Comparison of ENCODE assay signal across 17 cellular contexts in genomic region chr2:155099784-155100183, GRCh38.
DNase-seq lines count a peak whose midpoint lies in the region; FAIRE-seq and TF ChIP-seq lines count a peak whose summit lies in the region.
"Had no signal": no experiment of that assay in that cellular context is flagged by ENCODE, and none has a peak within 500 bp of the region (broad histone marks: within the 10 kb centered on the region; RNA-seq: fewer than 3 reads in every experiment).

No MANE protein-coding gene starts in this region.

- FAIRE-seq in H1 (lab: Jason Lieb, UNC): no peak
- FAIRE-seq: islet of Langerhans had no signal

- H3K4ac ChIP-seq in H1 (replicated peaks; ENCODE audit: insufficient read length, low read depth, low read length) (peak overlapping the region; percentile 94), mesendoderm (ENCODE audit: low read depth, low read length) (peak overlapping the region; percentile 59)

- no peak for TF ChIP-seq EP300 in H1 (IDR thresholded peaks at IDR 0.05; ENCODE audit: borderline replicate concordance in 1 of 2, low read depth in 2 of 2, low read length in 2 of 2)

- H4K8ac ChIP-seq in H1 (ENCODE audit: extremely low read depth, insufficient read depth, low read length): no peak overlapping the region; the same call in 1 of the 2 replicates
- no peak overlapping the region for H4K8ac ChIP-seq in mesendoderm (ENCODE audit: low read depth, low read length)

- H3K4me3 ChIP-seq in NT2/D1 (ENCODE audit: insufficient read length, low read depth): no peak overlapping the region
- H3K4me3 ChIP-seq in H1 (ENCODE audit: extremely low read depth in 1 of 4, insufficient read depth in 2 of 4, low read depth in 3 of 4, low read length in 4 of 4): no peak overlapping the region
- no peak overlapping the region for H3K4me3 ChIP-seq in mesendoderm (ENCODE audit: low read length)
- H3K4me3 ChIP-seq: gastrocnemius medialis had no signal

- H2AFZ ChIP-seq in H1 (ENCODE audit: low read length): peak overlapping the region; percentile 27; the same call in 1 of the 2 replicates

- no peaks in the 10 kb centered on the region for H3K23me2 ChIP-seq in H1 (ENCODE audit: low read depth, low read length)

- H2BK20ac ChIP-seq in H1 (ENCODE audit: low read length): 0 out of 2 replicates have a peak overlapping the region, but pooled peaks have one; percentile 18

- H3K9ac ChIP-seq in NT2/D1 (ENCODE audit: insufficient read length, low read depth): no peak overlapping the region
- no peak overlapping the region for H3K9ac ChIP-seq in H1 (replicated peaks in 1 of 4; ENCODE audit: extremely low read depth in 1 of 4, low read depth in 3 of 4, low read length in 3 of 4)
- no peak overlapping the region for H3K9ac ChIP-seq in mesendoderm (ENCODE audit: low read length)

- H2BK12ac ChIP-seq in H1 (ENCODE audit: low read depth, low read length): peak overlapping the region; percentile 75; the same call in 1 of the 2 replicates

- no peak overlapping the region for H4K91ac ChIP-seq in H1 (replicated peaks; ENCODE audit: insufficient read length, low read length)

- H3K9me3 ChIP-seq in NT2/D1 (ENCODE audit: insufficient read depth, low read length): peaks cover 36% of the 10 kb centered on the region
- peaks cover 7 to 13% of the 10 kb centered on the region in 2 experiments; a peak in 3 of 4 replicates for H3K9me3 ChIP-seq in H1 (ENCODE audit: insufficient read depth in 2 of 2, low read depth in 1 of 2, low read length in 1 of 2)
- H3K9me3 ChIP-seq: gastrocnemius medialis had no signal

- H3K18ac ChIP-seq in H1 (ENCODE audit: extremely low read depth, low read length) (no peak overlapping the region), mesendoderm (ENCODE audit: low read length) (peak overlapping the region; percentile 16)

- TF ChIP-seq POLR2A in H1 (IDR thresholded peaks at IDR 0.05; ENCODE audit: control extremely low read depth in 1 of 2, low read depth in 2 of 2, low read length in 2 of 2): no peak

- H2BK15ac ChIP-seq in H1 (ENCODE audit: low read length) (no peak overlapping the region), mesendoderm (replicated peaks; ENCODE audit: low read depth) (no peak overlapping the region)

- H2BK5ac ChIP-seq in H1 (ENCODE audit: low read depth, low read length) (no peak overlapping the region), mesendoderm (ENCODE audit: low read length) (no peak overlapping the region)

- TF ChIP-seq RAD21 in H1 (IDR thresholded peaks at IDR 0.05 in 1 of 2, conservative IDR thresholded peaks at IDR 0.05 in 1 of 2; ENCODE audit: low read depth in 2 of 2, low read length in 2 of 2): no peak

- H4K5ac ChIP-seq in H1 (ENCODE audit: insufficient read length, low read depth, low read length) (no peak overlapping the region), mesendoderm (ENCODE audit: low read length) (no peak overlapping the region)

- H2BK120ac ChIP-seq in H1 (replicated peaks; ENCODE audit: low read depth, low read length): no peak overlapping the region
- H2BK120ac ChIP-seq in mesendoderm (ENCODE audit: low read depth, low read length): no peak overlapping the region

- H3K23ac ChIP-seq in H1 (ENCODE audit: insufficient read length): no peak overlapping the region
- H3K23ac ChIP-seq in mesendoderm (ENCODE audit: low read length): no peak overlapping the region

- H2AK5ac ChIP-seq in H1 (ENCODE audit: low read depth, low read length) (no peak overlapping the region), mesendoderm (ENCODE audit: low read length) (no peak overlapping the region)

- H3K4me2 ChIP-seq in H1 (ENCODE audit: insufficient read depth in 1 of 2, low read depth in 2 of 2, low read length in 2 of 2) (no peak overlapping the region), mesendoderm (ENCODE audit: low read length) (no peak overlapping the region)

- H3K79me2 ChIP-seq in H1 (ENCODE audit: control insufficient read depth in 1 of 2, insufficient read depth in 2 of 2, low read length in 2 of 2) (no peaks in the 10 kb centered on the region), mesendoderm (ENCODE audit: control insufficient read depth, insufficient read depth, low read length) (no peaks in the 10 kb centered on the region)

- H3K79me1 ChIP-seq in H1 (ENCODE audit: low read depth, low read length): no peaks in the 10 kb centered on the region
- H3K79me1 ChIP-seq in mesendoderm (ENCODE audit: low read length): no peaks in the 10 kb centered on the region

- TF ChIP-seq CTCF in H1 (IDR thresholded peaks at IDR 0.05; ENCODE audit: control extremely low read depth in 1 of 3, insufficient read depth in 1 of 3, low read depth in 1 of 3, low read length in 3 of 3) (no peak), RWPE1 (conservative IDR thresholded peaks at IDR 0.05; ENCODE audit: low read depth) (no peak)

- H3K4me1 ChIP-seq in NT2/D1 (ENCODE audit: insufficient read depth, insufficient read length): no peaks in the 10 kb centered on the region
- peaks cover 0 to 4% (median 2%) of the 10 kb centered on the region in 4 experiments; a peak in 3 of 7 replicates for H3K4me1 ChIP-seq in H1 (replicated peaks in 1 of 4; ENCODE audit: control insufficient read depth in 3 of 4, insufficient read depth in 4 of 4, low read length in 3 of 4)
- no peaks in the 10 kb centered on the region for H3K4me1 ChIP-seq in mesendoderm (ENCODE audit: control insufficient read depth, low read depth, low read length)
- H3K4me1 ChIP-seq: gastrocnemius medialis had no signal

- H3K27me3 ChIP-seq in NT2/D1 (ENCODE audit: insufficient read depth, insufficient read length) (no peaks in the 10 kb centered on the region), H1 (replicated peaks in 1 of 4; ENCODE audit: control insufficient read depth in 3 of 4, extremely low read depth in 1 of 4, insufficient read depth in 3 of 4, low read length in 3 of 4) (no peaks in the 10 kb centered on the region), mesendoderm (ENCODE audit: insufficient read depth, low read length, poor library complexity) (no peaks in the 10 kb centered on the region)
- H3K27me3 ChIP-seq: gastrocnemius medialis had no signal

- H3K27ac ChIP-seq in H1 (ENCODE audit: low read depth, low read length) (no peak overlapping the region), mesendoderm (ENCODE audit: low read depth, low read length) (peak overlapping the region; percentile 24), RWPE1 (no peak overlapping the region)
- H3K27ac ChIP-seq: gastrocnemius medialis had no signal

- no peaks in the 10 kb centered on the region for H4K20me1 ChIP-seq in H1 (replicated peaks in 1 of 2; ENCODE audit: control insufficient read depth in 1 of 2, insufficient read depth in 2 of 2, low read length in 2 of 2)

- 80% methylated on average over 1 of the region's 1 CpG; no CpG with 5 or more reads in 1 of the 2 experiments for WGBS in H1 (ENCODE audit: extremely low coverage in 1 of 2, insufficient coverage in 1 of 2, insufficient read length in 1 of 2, insufficient replicate concordance in 2 of 2, low coverage in 1 of 2, low lambda C conversion rate in 2 of 2, missing lambda C conversion rate in 1 of 2), 2 experiments
- WGBS in mesendoderm (ENCODE audit: extremely low coverage, insufficient coverage, low lambda C conversion rate): no CpG with 5 or more reads among the region's 1 CpG

- POLR2A ChIA-PET in H1 (lab: Charles Lee; ENCODE audit: partially characterized antibody) (no interaction called here), RWPE1 (lab: Yijun Ruan, JAX; ENCODE audit: low non-redundant PET) (no interaction called here)

- CTCF ChIA-PET in H1 (lab: Charles Lee; ENCODE audit: partially characterized antibody) (no interaction called here), RWPE1 (lab: Yijun Ruan, JAX) (no interaction called here)

- no peak overlapping the region for H3K56ac ChIP-seq in H1 (replicated peaks; ENCODE audit: insufficient read length, low read depth, low read length)
- H3K56ac ChIP-seq in mesendoderm (ENCODE audit: low read length): peak overlapping the region; percentile 28

- H3K36me3 ChIP-seq in NT2/D1 (ENCODE audit: insufficient read depth, insufficient read length, low read length) (no peaks in the 10 kb centered on the region), H1 (ENCODE audit: control insufficient read depth in 2 of 4, insufficient read depth in 4 of 4, low read length in 3 of 4) (no peaks in the 10 kb centered on the region), mesendoderm (ENCODE audit: control insufficient read depth, insufficient read depth, low read length) (no peaks in the 10 kb centered on the region)
- H3K36me3 ChIP-seq: gastrocnemius medialis had no signal

- DNase-seq in H4 (ENCODE audit: low spot score): peak; percentile 51
- peak; percentile 60 for DNase-seq in NT2/D1 (ENCODE audit: low read depth, low spot score)
- DNase-seq in H1 (ENCODE audit: low read depth in 1 of 2, low spot score in 2 of 2): peak in 1 of 2 experiments; percentile 56
- DNase-seq in mesendoderm: peak; percentile 91
- DNase-seq in NOMO-1 (lab: John Stamatoyannopoulos, UW; ENCODE audit: unreplicated experiment in 2 of 2): no peak
- no peak for DNase-seq in C1 segment of cervical spinal cord (lab: John Stamatoyannopoulos, UW)
- no peak for DNase-seq in RWPE1 (ENCODE audit: low spot score)
- no peak for DNase-seq in NCI-H187 (lab: John Stamatoyannopoulos, UW)
- DNase-seq: activated CD4-positive, alpha-beta T cell treated with anti-CD3 and anti-CD28 coated beads, Interleukin-2, amount 50 U/mL, for 48 hours; activated T-cell treated with anti-CD3 and anti-CD28 coated beads, Interleukin-2, amount 50 U/mL, for 4 hours; DMS153; gastrocnemius medialis; IMR-90; NCI-H1092; retina; T1000 had no signal

- H3K14ac ChIP-seq in H1 (ENCODE audit: insufficient read length): no peak overlapping the region

TF ChIP-seq in H1, 55 proteins besides CTCF, POLR2A, EP300 and RAD21:
- TF ChIP-seq YY1 (IDR thresholded peaks at IDR 0.05; ENCODE audit: low read depth, low read length) (no peak), NANOG (IDR thresholded peaks at IDR 0.05; ENCODE audit: insufficient read depth, low read depth, low read length, poor library complexity, severe bottlenecking) (no peak), ATF3 (IDR thresholded peaks at IDR 0.05; ENCODE audit: insufficient read depth, low read depth, low read length) (no peak), TAF7 (optimal IDR thresholded peaks at IDR 0.05; ENCODE audit: borderline replicate concordance, low read depth, low read length) (no peak)
TF ChIP-seq in H1: peak in this region for 0.

Comparison
In these comparisons a context has a peak if more than half of its experiments do, and no peak if none do; other contexts are left out.
1. DNase-seq: peak in H4 (single experiment), NT2/D1 (single experiment) and mesendoderm (single experiment); none in NOMO-1 (0 of 2), C1 segment of cervical spinal cord (0 of 14), RWPE1 (single experiment) and NCI-H187 (0 of 2).